8 cellular contexts compared by ENCODE assay signal in genomic region chr14:91253795-91254323, GRCh38. TPM values are rescaled to one million over a fixed set of nuclear protein-coding genes. Genes with fewer than 3 reads are reported as not detected.
A peak's percentile ranks its signal among the peaks of the same experiment; 100 is the strongest.
DNase-seq lines count a peak whose midpoint lies in the region; ATAC-seq and TF ChIP-seq lines count a peak whose summit lies in the region.

No MANE protein-coding gene starts in this region.

- no peak overlapping the region for H2BK120ac ChIP-seq in mesendoderm (ENCODE audit: low read depth, low read length)

- H4K20me1 ChIP-seq in mammary epithelial cell (ENCODE audit: insufficient read depth, low read length): no peaks in the 10 kb centered on the region

- H3K27me3 ChIP-seq in cardiac muscle cell: peaks cover 18% of the 10 kb centered on the region
- H3K27me3 ChIP-seq in mammary epithelial cell (ENCODE audit: insufficient read depth, low read length): no peaks in the 10 kb centered on the region
- no peaks in the 10 kb centered on the region for H3K27me3 ChIP-seq in mesendoderm (ENCODE audit: insufficient read depth, low read length, poor library complexity)

- no peak overlapping the region for H3K4ac ChIP-seq in mesendoderm (ENCODE audit: low read depth, low read length)

- no TSS peak for BruUV-seq in mammary epithelial cell (replicated peaks; lab: Mats Ljungman, UMichigan)

- in situ Hi-C loops in mammary epithelial cell (cut with MboI; ENCODE audit: low sequenced_read_pairs in 2 of 2): no loop called here

- no peak overlapping the region for H3K23ac ChIP-seq in mesendoderm (ENCODE audit: low read length)

- H4K5ac ChIP-seq in mesendoderm (ENCODE audit: low read length): no peak overlapping the region

- TF ChIP-seq CTCF in cardiac muscle cell (IDR thresholded peaks at IDR 0.05; ENCODE audit: low read depth, low read length) (no peak), mammary epithelial cell (conservative IDR thresholded peaks at IDR 0.05 in 1 of 2, IDR thresholded peaks at IDR 0.05 in 1 of 2; ENCODE audit: extremely low read depth in 1 of 2, insufficient read depth in 1 of 2, low read depth in 1 of 2, low read length in 2 of 2) (no peak)

- H3K79me1 ChIP-seq in mesendoderm (ENCODE audit: low read length): no peaks in the 10 kb centered on the region

- H3K79me2 ChIP-seq in mammary epithelial cell (ENCODE audit: insufficient read depth, low read length): no peaks in the 10 kb centered on the region
- H3K79me2 ChIP-seq in mesendoderm (ENCODE audit: control insufficient read depth, insufficient read depth, low read length): no peaks in the 10 kb centered on the region

- H2AFZ ChIP-seq in mammary epithelial cell (ENCODE audit: low read depth, low read length): peak overlapping the region; percentile 85

- H3K18ac ChIP-seq in mesendoderm (ENCODE audit: low read length): peak overlapping the region; percentile 0

- H2AK5ac ChIP-seq in mesendoderm (ENCODE audit: low read length): no peak overlapping the region

- peak overlapping the region; percentile 93 for H3K4me2 ChIP-seq in mammary epithelial cell (ENCODE audit: insufficient read depth, low read depth, low read length)
- H3K4me2 ChIP-seq in mesendoderm (ENCODE audit: low read length): peak overlapping the region; percentile 56

- H3K27ac ChIP-seq in cardiac muscle cell (no peak overlapping the region), mammary epithelial cell (ENCODE audit: insufficient read depth, low read depth, low read length) (no peak overlapping the region), mesendoderm (ENCODE audit: low read depth, low read length) (no peak overlapping the region), urinary bladder (ENCODE audit: low read depth) (peak overlapping the region; percentile 26)

- CTCF ChIA-PET in mammary epithelial cell (lab: Charles Lee; ENCODE audit: low non-redundant PET): no interaction called here

- no peak overlapping the region for H4K8ac ChIP-seq in mesendoderm (ENCODE audit: low read depth, low read length)

- H3K4me1 ChIP-seq in cardiac muscle cell (ENCODE audit: low read depth): peaks cover 10% of the 10 kb centered on the region
- H3K4me1 ChIP-seq in mammary epithelial cell (ENCODE audit: insufficient read depth, low read length): peaks cover 11% of the 10 kb centered on the region
- peaks cover 4% of the 10 kb centered on the region for H3K4me1 ChIP-seq in mesendoderm (ENCODE audit: control insufficient read depth, low read depth, low read length)
- H3K4me1 ChIP-seq in urinary bladder (ENCODE audit: insufficient read depth): peaks cover 2% of the 10 kb centered on the region

- H2BK5ac ChIP-seq in mesendoderm (ENCODE audit: low read length): no peak overlapping the region

- ATAC-seq in HG02588 (IDR thresholded peaks at IDR 0.05; ENCODE audit: unreplicated experiment) (no peak), GM18868 (IDR thresholded peaks at IDR 0.05; ENCODE audit: unreplicated experiment) (no peak)

- no peaks in the 10 kb centered on the region for H3K9me3 ChIP-seq in cardiac muscle cell (ENCODE audit: low read depth)
- H3K9me3 ChIP-seq in mammary epithelial cell (replicated peaks; ENCODE audit: insufficient read depth, low read length): no peaks in the 10 kb centered on the region

- H3K56ac ChIP-seq in mesendoderm (ENCODE audit: low read length): peak overlapping the region; percentile 80

- 63% methylated on average over 7 of the region's 20 CpGs for WGBS in mammary epithelial cell (ENCODE audit: low coverage, missing lambda C conversion rate)
- WGBS in mesendoderm (ENCODE audit: extremely low coverage, insufficient coverage, low lambda C conversion rate): no CpG with 5 or more reads among the region's 20 CpGs
- 41% methylated on average over 20 of the region's 20 CpGs for WGBS in urinary bladder

- peak overlapping the region; percentile 65 for H3K4me3 ChIP-seq in cardiac muscle cell
- H3K4me3 ChIP-seq in mammary epithelial cell (replicated peaks in 1 of 3; ENCODE audit: insufficient read depth in 1 of 3, low read depth in 2 of 3, low read length in 3 of 3): peak overlapping the region; percentile 20 to 49 (median 44)
- peak overlapping the region; percentile 20 for H3K4me3 ChIP-seq in mesendoderm (ENCODE audit: low read length)
- peak overlapping the region; percentile 57 for H3K4me3 ChIP-seq in urinary bladder (ENCODE audit: low read depth, low read length)

- H3K9ac ChIP-seq in mammary epithelial cell (ENCODE audit: insufficient read depth, low read length) (no peak overlapping the region), mesendoderm (ENCODE audit: low read length) (peak overlapping the region; percentile 62)

- H2BK15ac ChIP-seq in mesendoderm (replicated peaks; ENCODE audit: low read depth): no peak overlapping the region

- dilution Hi-C loops in mammary epithelial cell (cut with HindIII; ENCODE audit: low sequenced_read_pairs): no loop called here

- peak in 1 of 2 donors; percentile 25 for DNase-seq in cardiac muscle cell (ENCODE audit: low read depth in 1 of 2, low spot score in 1 of 2)
- no peak for DNase-seq in cardiac septum (ENCODE audit: low spot score)
- no peak for DNase-seq in mammary epithelial cell
- no peak for DNase-seq in mesendoderm
- DNase-seq in kidney tubule cell (ENCODE audit: low spot score): no peak

- intact Hi-C loops in cardiac septum (cut with DNase I): no loop called here
- intact Hi-C loops in mammary epithelial cell (cut with micrococcal nuclease): no loop called here

- H3K36me3 ChIP-seq in cardiac muscle cell (no peaks in the 10 kb centered on the region), mammary epithelial cell (ENCODE audit: insufficient read depth, low read length) (no peaks in the 10 kb centered on the region), mesendoderm (ENCODE audit: control insufficient read depth, insufficient read depth, low read length) (no peaks in the 10 kb centered on the region), urinary bladder (ENCODE audit: insufficient read depth) (no peaks in the 10 kb centered on the region)

RNA-seq across cellular contexts. Expression of gene GPR68, which starts 9.4 kb away (rescaled TPM):
- total RNA-seq in cardiac muscle cell (0.35 and 0.42 TPM in 2 replicates), cardiac septum (3.4 TPM), mammary epithelial cell (under 1 TPM in 1 of 2 donors, not detected in 1; 0.83 TPM), urinary bladder (1.7 TPM)
- polyA plus RNA-seq in cardiac muscle cell (0.22 and 2.1 TPM in 2 replicates), mammary epithelial cell (0.06 TPM), urinary bladder (2.8 TPM)
- polyA minus RNA-seq in mammary epithelial cell: not detected
- polyA plus RNA-seq in mesendoderm (2013, experiment 1 of 2): 0.22 TPM
- polyA plus RNA-seq in mesendoderm (2013, experiment 2 of 2): 0.27 TPM
